Comparison of ENCODE assay signal across 8 cellular contexts in the genomic region with DNA sequence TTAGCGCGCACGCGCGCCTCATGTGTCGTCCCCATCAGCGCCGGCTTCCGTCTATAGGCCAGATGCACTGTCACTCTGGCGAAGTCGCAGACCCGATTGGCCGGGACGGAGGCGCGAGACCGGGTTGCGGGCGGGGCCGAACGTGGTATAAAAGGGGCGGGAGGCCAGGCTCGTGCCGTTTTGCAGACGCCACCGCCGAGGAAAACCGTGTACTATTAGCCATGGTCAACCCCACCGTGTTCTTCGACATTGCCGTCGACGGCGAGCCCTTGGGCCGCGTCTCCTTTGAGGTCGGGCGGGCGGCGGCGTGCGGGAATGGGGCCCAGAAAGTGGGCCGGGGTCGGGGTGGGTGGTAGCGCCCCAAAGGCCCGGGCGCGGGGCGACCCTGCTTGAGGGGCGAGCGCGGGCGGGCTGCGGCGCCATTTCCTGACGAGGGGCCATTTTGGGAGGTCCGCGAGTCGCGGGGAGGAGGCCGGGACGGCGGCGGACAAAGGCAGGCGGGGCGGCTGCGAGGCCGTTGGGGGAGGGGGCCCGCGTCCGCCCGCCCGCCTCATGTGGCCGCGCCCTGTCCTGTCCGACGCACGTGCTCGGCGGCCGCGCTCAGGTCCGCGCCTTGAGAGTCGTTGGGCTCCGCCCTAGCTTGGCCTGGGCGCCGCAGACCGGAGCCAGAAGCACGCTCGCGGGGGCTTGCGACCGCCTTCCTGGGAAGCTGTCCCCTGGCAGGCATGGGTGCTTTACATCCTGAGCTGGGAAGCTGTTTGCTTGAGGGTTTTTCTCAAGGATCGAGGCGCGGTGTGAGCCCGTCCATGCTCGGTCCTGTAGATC. TPM values are rescaled to one million over a fixed set of nuclear protein-coding genes. Genes with fewer than 3 reads are reported as not detected.
DNase-seq lines count a peak whose midpoint lies in the region; ATAC-seq and TF ChIP-seq lines count a peak whose summit lies in the region.

A gene (plus strand): TSS at position 178 of the 825 bp plus-strand sequence. CDS start 44 bp downstream, at position 222.

- H3K4me1 Mint-ChIP-seq in activated CD4-positive, alpha-beta T cell treated with anti-CD3 and anti-CD28 coated beads, Interleukin-2, amount 10 ng/mL, durations not matched to agents 7 days and 5 days: peaks cover 43% of the 10 kb centered on the region

- peak within 1 kb of the TSS; percentile 97 for H3K4me3 ChIP-seq in BLaER1
- peak within 1 kb of the TSS; percentile 95 for H3K4me3 ChIP-seq in coronary artery

- H3K4me1 ChIP-seq in BLaER1: peaks cover 34% of the 10 kb centered on the region

- intact Hi-C loops in left colon (cut with DNase I, micrococcal nuclease): no loop called here

- CTCF ChIA-PET in activated CD4-positive, alpha-beta T cell treated with anti-CD3 and anti-CD28 coated beads, Interleukin-2, amount 10 ng/mL, durations not matched to agents 7 days and 5 days (lab: Charles Lee): interaction anchor here (0.6 to 2.0 kb wide), 5 partner anchors 47 to 340 kb away, joined by 3 to 5 read pairs (median 3); no protein-coding TSS in a partner anchor

- peak within 1 kb of the TSS; percentile 99 for H3K4me2 ChIP-seq in BLaER1

- no peaks in the 10 kb centered on the region for H3K27me3 ChIP-seq in BLaER1

- no peaks in the 10 kb centered on the region for H3K9me3 Mint-ChIP-seq in activated CD4-positive, alpha-beta T cell treated with anti-CD3 and anti-CD28 coated beads, Interleukin-2, amount 10 ng/mL, durations not matched to agents 7 days and 5 days

- H3K9ac ChIP-seq in BLaER1: peak within 1 kb of the TSS; percentile 100

- peak within 1 kb of the TSS; percentile 92 for H3K4me3 Mint-ChIP-seq in activated CD4-positive, alpha-beta T cell treated with anti-CD3 and anti-CD28 coated beads, Interleukin-2, amount 10 ng/mL, durations not matched to agents 7 days and 5 days

- peaks cover 46% of the 10 kb centered on the region for H4K20me1 ChIP-seq in BLaER1

- H3K36me3 Mint-ChIP-seq in activated CD4-positive, alpha-beta T cell treated with anti-CD3 and anti-CD28 coated beads, Interleukin-2, amount 10 ng/mL, durations not matched to agents 7 days and 5 days (ENCODE audit: low read depth): peaks cover 43% of the 10 kb centered on the region

- H3K27me3 Mint-ChIP-seq in activated CD4-positive, alpha-beta T cell treated with anti-CD3 and anti-CD28 coated beads, Interleukin-2, amount 10 ng/mL, durations not matched to agents 7 days and 5 days: no peaks in the 10 kb centered on the region

- POLR2A ChIA-PET in activated CD4-positive, alpha-beta T cell treated with anti-CD3 and anti-CD28 coated beads, Interleukin-2, amount 10 ng/mL, durations not matched to agents 7 days and 5 days (lab: Charles Lee): interaction anchor here (0.6 kb wide), 1 partner anchor 214 kb away, joined by 3 read pairs; a partner anchor contains a TSS

- peak; percentile 86 for ATAC-seq in GM19328 (IDR thresholded peaks at IDR 0.05; ENCODE audit: unreplicated experiment)
- ATAC-seq in HG03469 (IDR thresholded peaks at IDR 0.05; ENCODE audit: unreplicated experiment): peak; percentile 86
- ATAC-seq in left colon: peak; percentile 85

- DNase-seq in NCI-H69 (lab: John Stamatoyannopoulos, UW): peak; percentile 100
- DNase-seq in activated CD4-positive, alpha-beta T cell treated with anti-CD3 and anti-CD28 coated beads, Interleukin-2, amount 10 ng/mL, durations not matched to agents 7 days and 5 days: peak; percentile 99
- DNase-seq in coronary artery (ENCODE audit: low spot score): peak; percentile 98
- peak; percentile 98 to 99 for DNase-seq in left colon
- DNase-seq in stimulated activated CD4-positive, alpha-beta T cell treated with anti-CD3 and anti-CD28 coated beads, Interleukin-1b, Interleukin-23, amount 100 ng/mL, for 4 hours (ENCODE audit: low read depth in 2 of 2): peak; percentile 97 to 98

- TF ChIP-seq CTCF in coronary artery (IDR thresholded peaks at IDR 0.05): no peak

- H3K27ac ChIP-seq in BLaER1: peak within 1 kb of the TSS; percentile 100
- H3K27ac ChIP-seq in coronary artery: peak within 1 kb of the TSS; percentile 99 to 100

- H3K36me3 ChIP-seq in BLaER1: peaks cover 40% of the 10 kb centered on the region

- no peaks in the 10 kb centered on the region for H3K9me3 ChIP-seq in BLaER1

- peak within 1 kb of the TSS; percentile 99 for H3K27ac Mint-ChIP-seq in activated CD4-positive, alpha-beta T cell treated with anti-CD3 and anti-CD28 coated beads, Interleukin-2, amount 10 ng/mL, durations not matched to agents 7 days and 5 days

RNA-seq across cellular contexts. Expression of the gene that starts here (rescaled TPM):
- 1,000 to 10,000 TPM; 1,993 to 2,183 TPM for total RNA-seq in activated CD4-positive, alpha-beta T cell treated with anti-CD3 and anti-CD28 coated beads, Interleukin-2, amount 10 ng/mL, durations not matched to agents 7 days and 5 days
- 1,000 to 10,000 TPM; 1,049 to 1,320 TPM for total RNA-seq in left colon

Comparison
In these comparisons a context has a peak if more than half of its experiments do, and no peak if none do; other contexts are left out.
1. Peak in every context shown above with its lines: DNase-seq, ATAC-seq, H3K4me3 ChIP-seq and H3K27ac ChIP-seq.